12 cellular contexts compared by ENCODE assay signal in the genomic region with DNA sequence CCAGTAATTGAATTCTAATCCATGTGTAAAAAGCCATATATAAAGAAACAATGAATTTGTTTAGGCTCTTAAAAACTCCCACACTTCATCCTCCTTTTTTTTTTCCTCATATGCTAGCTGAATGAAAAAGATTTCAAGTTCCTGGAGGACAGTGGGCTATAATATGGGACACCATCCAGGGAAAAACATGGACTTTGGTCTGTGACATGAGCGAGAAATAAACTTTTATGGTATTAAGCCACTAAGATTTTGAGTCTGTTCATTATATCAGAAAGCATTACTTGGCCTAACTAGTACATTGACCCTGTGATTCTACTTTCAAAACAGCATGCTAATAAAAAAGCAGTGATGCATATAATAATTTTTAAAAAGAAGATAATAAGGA.
"Had no signal": no experiment of that assay in that cellular context is flagged by ENCODE, and none has a peak within 500 bp of the region (broad histone marks: within the 10 kb centered on the region; RNA-seq: fewer than 3 reads in every experiment).

No MANE protein-coding gene starts in this region.

- H3K9me3 ChIP-seq: pancreas had no signal

- H3K4me1 ChIP-seq: breast epithelium, foreskin keratinocyte, heart left ventricle, left ventricle myocardium inferior, psoas muscle, tibial nerve had no signal

- H3K36me3 ChIP-seq: breast epithelium, heart left ventricle, left ventricle myocardium inferior, pancreas, tibial nerve had no signal

- DNase-seq: activated CD4-positive, alpha-beta T cell treated with anti-CD3 and anti-CD28 coated beads for 1 hour; left ventricle myocardium inferior; naive thymus-derived CD8-positive, alpha-beta T cell; stimulated activated naive CD4-positive, alpha-beta T cell treated with Interleukin-2 at 50 U/mL for 16 hours; T-helper 17 cell had no signal

- ATAC-seq: activated CD8-positive, alpha-beta memory T cell treated with anti-CD3 and anti-CD28 coated beads, Interleukin-2, amount 10 ng/mL, durations not matched to agents 7 days and 5 days; naive thymus-derived CD8-positive, alpha-beta T cell; psoas muscle; T-helper 17 cell had no signal

- H3K27ac ChIP-seq: breast epithelium, foreskin keratinocyte, heart left ventricle, left ventricle myocardium inferior, pancreas, psoas muscle, tibial nerve had no signal

- H3K4me3 ChIP-seq: breast epithelium, heart left ventricle, left ventricle myocardium inferior, pancreas, psoas muscle, tibial nerve had no signal

- H3K27me3 ChIP-seq: breast epithelium, foreskin keratinocyte, pancreas, tibial nerve had no signal
